ENCODE assay signal across 15 cellular contexts in the genomic region with DNA sequence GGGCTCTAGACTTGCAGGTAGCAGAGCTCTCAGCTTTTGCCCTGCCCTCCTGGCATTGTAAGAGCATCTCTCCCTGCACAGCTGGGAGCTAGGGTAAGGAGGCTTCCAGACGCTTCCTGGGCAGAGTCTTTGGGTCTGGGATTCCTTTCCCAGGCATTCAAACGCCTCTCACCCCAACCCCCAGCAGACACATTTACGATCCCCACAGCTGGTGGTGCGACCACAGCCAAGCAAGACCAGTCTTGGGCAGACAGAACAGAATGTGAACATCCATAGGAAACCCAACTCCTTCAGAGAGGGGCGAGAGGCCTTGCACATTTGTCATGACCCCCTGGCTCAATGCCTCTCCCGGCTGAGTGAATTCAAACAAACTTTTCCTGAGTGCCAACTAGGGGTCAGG. TPM values are rescaled to one million over a fixed set of nuclear protein-coding genes. Genes with fewer than 3 reads are reported as not detected.
DNase-seq lines count a peak whose midpoint lies in the region; ATAC-seq and TF ChIP-seq lines count a peak whose summit lies in the region.
"Had no signal": no experiment of that assay in that cellular context is flagged by ENCODE, and none has a peak within 500 bp of the region (broad histone marks: within the 10 kb centered on the region; RNA-seq: fewer than 3 reads in every experiment).

No MANE protein-coding gene starts in this region.

- H3K27ac ChIP-seq in HEK293 (ENCODE audit: extremely low read depth, low read depth, low read length) = no peak overlapping the region
- no peak overlapping the region for H3K27ac ChIP-seq in PC-3 (ENCODE audit: low read length)

- H3K4me3 ChIP-seq in AG10803 (ENCODE audit: low read length) = no peak overlapping the region
- H3K4me3 ChIP-seq in HEK293 (ENCODE audit: low read depth, low read length) = no peak overlapping the region
- no peak overlapping the region for H3K4me3 ChIP-seq in skeletal muscle cell (ENCODE audit: low read depth, low read length)
- H3K4me3 ChIP-seq in PC-3 (ENCODE audit: low read length) = no peak overlapping the region

- H3K4me1 ChIP-seq in HEK293 (ENCODE audit: control insufficient read depth, insufficient read depth, low read length) (no peaks in the 10 kb centered on the region), PC-3 (ENCODE audit: insufficient read depth, low read length) (peaks cover 14% of the 10 kb centered on the region; the same call in 1 of the 2 replicates)
- H3K4me1 ChIP-seq: BE2C, Caco-2 had no signal

- POLR2A ChIA-PET in HEK293 (lab: Yijun Ruan, JAX) = interaction anchor here (0.5 kb wide), 1 partner anchor 14 kb away, joined by 3 read pairs; no protein-coding TSS in a partner anchor
- POLR2A ChIA-PET in PC-3 (lab: Charles Lee; ENCODE audit: unreplicated experiment) = no interaction called here

- CTCF ChIA-PET in HEK293 (lab: Yijun Ruan, JAX) (interaction anchor here (0.6 kb wide), 1 partner anchor 329 kb away, joined by 3 read pairs; no protein-coding TSS in a partner anchor), PC-3 (lab: Charles Lee) (no interaction called here)

- no peak overlapping the region for H3K4me2 ChIP-seq in PC-3 (ENCODE audit: low read length)

- DNase-seq in AG10803 (ENCODE audit: low read depth) (peak; percentile 86), astrocyte of the hippocampus (ENCODE audit: low read depth, low spot score) (peak; percentile 7), skeletal muscle cell (ENCODE audit: low read depth) (peak; percentile 50), NCI-H128 (lab: John Stamatoyannopoulos, UW; ENCODE audit: unreplicated experiment) (no peak), PC-3 (no peak), C1 segment of cervical spinal cord (lab: John Stamatoyannopoulos, UW) (no peak)
- DNase-seq: 8988T; ACHN; BE2C; Caco-2; CD8-positive, alpha-beta T cell; DND-41; GOT3; H9 had no signal

- intact Hi-C loops in PC-3 (cut with micrococcal nuclease) = no loop called here

- H4K20me1 ChIP-seq in PC-3 (ENCODE audit: low read length) = no peaks in the 10 kb centered on the region

- H3K9me3 ChIP-seq in HEK293 (ENCODE audit: control insufficient read depth, insufficient read depth, low read depth, low read length) (no peaks in the 10 kb centered on the region), PC-3 (ENCODE audit: low read length) (no peaks in the 10 kb centered on the region)
- H3K9me3 ChIP-seq: BE2C, Caco-2 had no signal

- no peak overlapping the region for H3K9ac ChIP-seq in PC-3 (ENCODE audit: low read length)

- BruUV-seq in PC-3 (replicated peaks; lab: Mats Ljungman, UMichigan) = no TSS peak

- H3K9me2 ChIP-seq in PC-3 (replicated peaks; ENCODE audit: low read length) = no peaks in the 10 kb centered on the region

- no peak overlapping the region for H2AFZ ChIP-seq in PC-3 (ENCODE audit: low read length)

- H3F3A ChIP-seq in PC-3 (ENCODE audit: low read length, unreplicated experiment) = no peaks in the 10 kb centered on the region

- ATAC-seq in PC-3 = no peak
- ATAC-seq: CD8-positive, alpha-beta T cell had no signal

- no peaks in the 10 kb centered on the region for H3K36me3 ChIP-seq in HEK293 (ENCODE audit: control insufficient read depth in 2 of 2, insufficient read depth in 1 of 2, low read length in 2 of 2)
- no peaks in the 10 kb centered on the region for H3K36me3 ChIP-seq in PC-3 (ENCODE audit: low read depth, low read length)
- H3K36me3 ChIP-seq: BE2C had no signal

- TF ChIP-seq CTCF in AG10803 (conservative IDR thresholded peaks at IDR 0.05; ENCODE audit: low read length) = no peak
- TF ChIP-seq CTCF in HEK293 (tag by site-specific recombination; IDR thresholded peaks at IDR 0.05) = no peak
- TF ChIP-seq CTCF in PC-3 (conservative IDR thresholded peaks at IDR 0.05; ENCODE audit: low read depth, low read length) = no peak

- no peaks in the 10 kb centered on the region for H3K79me2 ChIP-seq in PC-3 (ENCODE audit: low read length)

- no peaks in the 10 kb centered on the region for H3K27me3 ChIP-seq in PC-3 (ENCODE audit: low read length)
- H3K27me3 ChIP-seq: BE2C had no signal

TF ChIP-seq in HEK293, 187 proteins besides CTCF, POLR2A, EP300 and RAD21:
- no peak for TF ChIP-seq ZNF48 (tag by site-specific recombination; IDR thresholded peaks at IDR 0.05)
- peak; percentile 61 for TF ChIP-seq GLIS1 (tag by site-specific recombination; IDR thresholded peaks at IDR 0.05)
- peak; percentile 90 for TF ChIP-seq ZIC2 (tag by site-specific recombination; IDR thresholded peaks at IDR 0.05)

RNA-seq across cellular contexts. Expression of a gene that starts 38.1 kb away (rescaled TPM):
- 9.4 and 10.9 TPM in 2 replicates for total RNA-seq in PC-3 (2014; rRNA removed)

RNA-seq across cellular contexts. Expression of a gene that starts 46.6 kb away (rescaled TPM):
- 57.2 and 95.0 TPM in 2 replicates for total RNA-seq in PC-3 (2014; rRNA removed)

Comparison
In these comparisons a context has a peak if more than half of its experiments do, and no peak if none do; other contexts are left out.
1. DNase-seq: peak in AG10803 (single experiment), astrocyte of the hippocampus (single experiment) and skeletal muscle cell (single experiment); none in NCI-H128 (single experiment), PC-3 (single experiment) and C1 segment of cervical spinal cord (0 of 14).